In the genomic region with DNA sequence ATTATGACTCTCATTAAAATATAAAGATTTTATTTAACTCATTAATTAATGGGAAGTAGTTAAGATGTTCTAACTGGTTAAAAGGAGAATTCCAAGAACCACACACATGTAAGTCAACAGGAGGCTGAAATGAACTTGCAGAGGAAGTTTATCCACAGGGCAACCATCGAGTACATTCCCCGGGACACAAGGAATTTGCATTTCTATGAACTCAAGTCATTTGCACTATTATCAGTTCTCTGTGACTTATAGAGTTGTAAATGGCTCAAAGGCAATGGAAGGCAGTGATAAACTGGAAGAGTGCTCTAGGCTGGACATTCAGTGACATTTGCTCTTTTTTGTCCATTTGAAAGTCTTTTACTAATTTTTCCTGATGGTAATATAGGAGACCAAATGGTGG, we compare ENCODE assay signal across 26 cellular contexts.
DNase-seq lines count a peak whose midpoint lies in the region; FAIRE-seq and TF ChIP-seq lines count a peak whose summit lies in the region.
"Had no signal": no experiment of that assay in that cellular context is flagged by ENCODE, and none has a peak within 500 bp of the region (broad histone marks: within the 10 kb centered on the region; RNA-seq: fewer than 3 reads in every experiment).

No MANE protein-coding gene starts in this region.

- no peak overlapping the region for H2BK15ac ChIP-seq in H1 (ENCODE audit: low read length)

- peak overlapping the region in 10 of 11 experiments; percentile 45 to 74 (median 60); a peak in 18 of 22 replicates for H3K4me2 ChIP-seq in BLaER1 treated with 17β-estradiol and CSF1 and Interleukin-3, amounts not matched to agents 10 nM and 100 nM
- H3K4me2 ChIP-seq in H1 (ENCODE audit: insufficient read depth in 1 of 2, low read depth in 2 of 2, low read length in 2 of 2), result peak overlapping the region; percentile 0 to 44; a peak in 2 of 4 replicates

- no peak overlapping the region for H3K4me3 ChIP-seq in BLaER1 treated with 17β-estradiol and CSF1 and Interleukin-3, amounts not matched to agents 10 nM and 100 nM
- no peak overlapping the region for H3K4me3 ChIP-seq in HUES6 (ENCODE audit: low read depth, low read length)
- H3K4me3 ChIP-seq in H1 (ENCODE audit: extremely low read depth in 1 of 4, insufficient read depth in 2 of 4, low read depth in 3 of 4, low read length in 4 of 4), result peak overlapping the region in 1 of 4 experiments; percentile 22; a peak in 1 of 8 replicates
- no peak overlapping the region for H3K4me3 ChIP-seq in liver (ENCODE audit: low read depth in 1 of 3, low read length in 3 of 3)
- no peak overlapping the region for H3K4me3 ChIP-seq in thyroid gland (replicated peaks in 1 of 3)
- H3K4me3 ChIP-seq: esophagus muscularis mucosa had no signal

- H2BK120ac ChIP-seq in H1 (replicated peaks; ENCODE audit: low read depth, low read length), result peak overlapping the region; percentile 97

- H2BK20ac ChIP-seq in H1 (ENCODE audit: low read length), result no peak overlapping the region

- no peak overlapping the region for H3K9ac ChIP-seq in BLaER1 treated with 17β-estradiol and CSF1 and Interleukin-3, amounts not matched to agents 10 nM and 100 nM
- H3K9ac ChIP-seq in HUES6 (ENCODE audit: low read length), result no peak overlapping the region
- H3K9ac ChIP-seq in H1 (replicated peaks in 1 of 4; ENCODE audit: extremely low read depth in 1 of 4, low read depth in 3 of 4, low read length in 3 of 4), result no peak overlapping the region
- no peak overlapping the region for H3K9ac ChIP-seq in liver (ENCODE audit: low read depth in 1 of 2, low read length in 2 of 2)

- H2AFZ ChIP-seq in H1 (ENCODE audit: low read length), result no peak overlapping the region

- POLR2A ChIA-PET in H1 (lab: Charles Lee; ENCODE audit: partially characterized antibody), result interaction anchor here (0.8 kb wide), 1 partner anchor 19 kb away, joined by 3 read pairs; no protein-coding TSS in a partner anchor

- 0 out of 22 replicates have a peak overlapping the region, but pooled peaks of 1 of the 11 experiments have one; percentile 28 for H3K27ac ChIP-seq in BLaER1 treated with 17β-estradiol and CSF1 and Interleukin-3, amounts not matched to agents 10 nM and 100 nM
- H3K27ac ChIP-seq in HUES6 (ENCODE audit: low read depth, low read length) (peak overlapping the region; percentile 84), H1 (ENCODE audit: low read depth, low read length) (no peak overlapping the region), liver (ENCODE audit: low read depth in 1 of 2, low read length in 2 of 2) (no peak overlapping the region), thyroid gland (no peak overlapping the region)
- H3K27ac ChIP-seq: C4-2B, WERI-Rb-1 had no signal

- no peak overlapping the region for H4K5ac ChIP-seq in H1 (ENCODE audit: insufficient read length, low read depth, low read length)

- H3K56ac ChIP-seq in H1 (replicated peaks; ENCODE audit: insufficient read length, low read depth, low read length), result no peak overlapping the region

- H4K20me1 ChIP-seq in BLaER1 treated with 17β-estradiol and CSF1 and Interleukin-3, amounts not matched to agents 10 nM and 100 nM, result no peaks in the 10 kb centered on the region
- no peaks in the 10 kb centered on the region for H4K20me1 ChIP-seq in H1 (replicated peaks in 1 of 2; ENCODE audit: control insufficient read depth in 1 of 2, insufficient read depth in 2 of 2, low read length in 2 of 2)

- H3K36me3 ChIP-seq in BLaER1 treated with 17β-estradiol and CSF1 and Interleukin-3, amounts not matched to agents 10 nM and 100 nM, result no peaks in the 10 kb centered on the region
- no peaks in the 10 kb centered on the region for H3K36me3 ChIP-seq in HUES6 (ENCODE audit: control insufficient read depth, insufficient read depth, low read length)
- H3K36me3 ChIP-seq in H1 (ENCODE audit: control insufficient read depth in 2 of 4, insufficient read depth in 4 of 4, low read length in 3 of 4), result no peaks in the 10 kb centered on the region
- H3K36me3 ChIP-seq in liver (ENCODE audit: control insufficient read depth in 4 of 4, insufficient read depth in 3 of 4, low read depth in 1 of 4, low read length in 3 of 4), result no peaks in the 10 kb centered on the region
- no peaks in the 10 kb centered on the region for H3K36me3 ChIP-seq in thyroid gland
- H3K36me3 ChIP-seq: esophagus muscularis mucosa, WERI-Rb-1 had no signal

- H3K27me3 ChIP-seq in BLaER1 treated with 17β-estradiol and CSF1 and Interleukin-3, amounts not matched to agents 10 nM and 100 nM, result peaks cover 0 to 10% (median 0%) of the 10 kb centered on the region in 11 experiments; a peak in 3 of 22 replicates
- no peaks in the 10 kb centered on the region for H3K27me3 ChIP-seq in HUES6 (ENCODE audit: control insufficient read depth, insufficient read depth, low read length)
- H3K27me3 ChIP-seq in H1 (replicated peaks in 1 of 4; ENCODE audit: control insufficient read depth in 3 of 4, extremely low read depth in 1 of 4, insufficient read depth in 3 of 4, low read length in 3 of 4), result no peaks in the 10 kb centered on the region
- H3K27me3 ChIP-seq in liver (ENCODE audit: control insufficient read depth in 4 of 4, insufficient read depth in 4 of 4, low read length in 3 of 4), result no peaks in the 10 kb centered on the region
- no peaks in the 10 kb centered on the region for H3K27me3 ChIP-seq in thyroid gland
- H3K27me3 ChIP-seq: esophagus muscularis mucosa had no signal

- H2BK5ac ChIP-seq in H1 (ENCODE audit: low read depth, low read length), result peak overlapping the region; percentile 96; the same call in 1 of the 2 replicates

- H3K4me1 ChIP-seq in BLaER1 treated with 17β-estradiol and CSF1 and Interleukin-3, amounts not matched to agents 10 nM and 100 nM, result peaks cover 32 to 83% (median 62%) of the 10 kb centered on the region in 10 experiments
- H3K4me1 ChIP-seq in HUES6 (ENCODE audit: control insufficient read depth, insufficient read depth, low read length), result peaks cover 73% of the 10 kb centered on the region
- H3K4me1 ChIP-seq in H1 (replicated peaks in 1 of 4; ENCODE audit: control insufficient read depth in 3 of 4, insufficient read depth in 4 of 4, low read length in 3 of 4), result peaks cover 14 to 44% (median 28%) of the 10 kb centered on the region in 4 experiments
- peaks cover 15 to 38% (median 33%) of the 10 kb centered on the region in 4 donors for H3K4me1 ChIP-seq in liver (ENCODE audit: control insufficient read depth in 4 of 4, insufficient read depth in 4 of 4, low read length in 3 of 4)
- H3K4me1 ChIP-seq in thyroid gland, result peaks cover 26 to 30% of the 10 kb centered on the region in 2 donors

- no peak for TF ChIP-seq EP300 in H1 (IDR thresholded peaks at IDR 0.05; ENCODE audit: borderline replicate concordance in 1 of 2, low read depth in 2 of 2, low read length in 2 of 2)

- no peak for TF ChIP-seq RAD21 in H1 (IDR thresholded peaks at IDR 0.05 in 1 of 2, conservative IDR thresholded peaks at IDR 0.05 in 1 of 2; ENCODE audit: low read depth in 2 of 2, low read length in 2 of 2)
- TF ChIP-seq RAD21 in liver (IDR thresholded peaks at IDR 0.05), result no peak

- CTCF ChIA-PET in H1 (lab: Charles Lee; ENCODE audit: partially characterized antibody), result interaction anchor here (0.8 to 2.2 kb wide), 5 partner anchors 12 to 189 kb away, joined by 3 to 9 read pairs (median 3); a partner anchor contains a TSS

- H3K18ac ChIP-seq in H1 (ENCODE audit: extremely low read depth, low read length), result no peak overlapping the region; the same call in 1 of the 2 replicates

- no peak overlapping the region for H2BK12ac ChIP-seq in H1 (ENCODE audit: low read depth, low read length)

- H2AK5ac ChIP-seq in H1 (ENCODE audit: low read depth, low read length), result no peak overlapping the region

- DNase-seq in H1 (ENCODE audit: low read depth in 1 of 2, low spot score in 2 of 2), result no peak
- DNase-seq in thyroid gland, result no peak
- no peak for DNase-seq in SW480 (ENCODE audit: low spot score)
- DNase-seq in NOMO-1 treated with dmso at 0.1 percent for 144 hours (lab: John Stamatoyannopoulos, UW; ENCODE audit: unreplicated experiment), result no peak
- DNase-seq in medulla oblongata (ENCODE audit: extremely low spot score), result no peak
- DNase-seq: activated CD4-positive, alpha-beta T cell treated with anti-CD3 and anti-CD28 coated beads, Interleukin-2, amount 50 U/mL, for 1 hour; activated naive CD4-positive, alpha-beta T cell treated with anti-CD3 and anti-CD28 coated beads for 36 hours; amniotic stem cell; cortex of kidney; GOT3; left colon; naive B cell; NCI-H2029 treated with DMSO at 0.1 percent for 48 hours; NCI-H446; NCI-H82; retina; stimulated activated CD4-positive, alpha-beta T cell treated with anti-CD3 and anti-CD28 coated beads, Interleukin-4, amount 100 ng/mL, for 1 hour; stimulated activated naive B cell treated with anti-CD40 and anti-IgM and Interleukin-4, amounts not matched to agents 10 μg/mL and 1 μg/mL and 100 μg/mL, for 72 hours; WERI-Rb-1 had no signal

- H3K23me2 ChIP-seq in H1 (ENCODE audit: low read depth, low read length), result no peaks in the 10 kb centered on the region

- peak; percentile 83 for FAIRE-seq in H1 (lab: Jason Lieb, UNC)
- FAIRE-seq: D721Med, urothelium cell line had no signal

- no peak overlapping the region for H4K8ac ChIP-seq in H1 (ENCODE audit: extremely low read depth, insufficient read depth, low read length)

- TF ChIP-seq CTCF in H1 (IDR thresholded peaks at IDR 0.05; ENCODE audit: control extremely low read depth in 1 of 3, insufficient read depth in 1 of 3, low read depth in 1 of 3, low read length in 3 of 3) (no peak), liver (IDR thresholded peaks at IDR 0.05; ENCODE audit: low read depth, low read length, missing input control) (no peak), thyroid gland (IDR thresholded peaks at IDR 0.05) (no peak)

- intact Hi-C loops in thyroid gland (cut with DNase I), result no loop called here

- no peak overlapping the region for H3K14ac ChIP-seq in H1 (ENCODE audit: insufficient read length)

- WGBS in H1 (ENCODE audit: extremely low coverage in 1 of 2, insufficient coverage in 1 of 2, insufficient read length in 1 of 2, insufficient replicate concordance in 2 of 2, low coverage in 1 of 2, low lambda C conversion rate in 2 of 2, missing lambda C conversion rate in 1 of 2), 2 experiments, result 2% methylated on average over 2 of the region's 2 CpGs; no CpG with 5 or more reads in 1 of the 2 experiments
- 64% methylated on average over 2 of the region's 2 CpGs for WGBS in liver
- WGBS in thyroid gland, 2 donors, result 58 to 65% methylated on average over 2 of the region's 2 CpGs

- no peaks in the 10 kb centered on the region for H3K79me1 ChIP-seq in H1 (ENCODE audit: low read depth, low read length)

- no peaks in the 10 kb centered on the region for H3K9me3 ChIP-seq in BLaER1 treated with 17β-estradiol and CSF1 and Interleukin-3, amounts not matched to agents 10 nM and 100 nM (replicated peaks in 1 of 11)
- H3K9me3 ChIP-seq in HUES6 (ENCODE audit: control insufficient read depth, insufficient read depth, low read depth, low read length) (no peaks in the 10 kb centered on the region), H1 (ENCODE audit: insufficient read depth in 2 of 2, low read depth in 1 of 2, low read length in 1 of 2) (no peaks in the 10 kb centered on the region), liver (ENCODE audit: control insufficient read depth in 4 of 4, low read length in 3 of 4) (no peaks in the 10 kb centered on the region), thyroid gland (no peaks in the 10 kb centered on the region)
- H3K9me3 ChIP-seq: esophagus muscularis mucosa had no signal

- TF ChIP-seq POLR2A in H1 (IDR thresholded peaks at IDR 0.05; ENCODE audit: control extremely low read depth in 1 of 2, low read depth in 2 of 2, low read length in 2 of 2), result no peak
- TF ChIP-seq POLR2A in thyroid gland (IDR thresholded peaks at IDR 0.05), result no peak

- peak overlapping the region; percentile 34 for H4K91ac ChIP-seq in H1 (replicated peaks; ENCODE audit: insufficient read length, low read length)

- no peaks in the 10 kb centered on the region for H3K79me2 ChIP-seq in H1 (ENCODE audit: control insufficient read depth in 1 of 2, insufficient read depth in 2 of 2, low read length in 2 of 2)

- no peak overlapping the region for H3K23ac ChIP-seq in H1 (ENCODE audit: insufficient read length)

- H3K4ac ChIP-seq in H1 (replicated peaks; ENCODE audit: insufficient read length, low read depth, low read length), result no peak overlapping the region
